ENCODE assay signal across 8 cellular contexts in the genomic region with DNA sequence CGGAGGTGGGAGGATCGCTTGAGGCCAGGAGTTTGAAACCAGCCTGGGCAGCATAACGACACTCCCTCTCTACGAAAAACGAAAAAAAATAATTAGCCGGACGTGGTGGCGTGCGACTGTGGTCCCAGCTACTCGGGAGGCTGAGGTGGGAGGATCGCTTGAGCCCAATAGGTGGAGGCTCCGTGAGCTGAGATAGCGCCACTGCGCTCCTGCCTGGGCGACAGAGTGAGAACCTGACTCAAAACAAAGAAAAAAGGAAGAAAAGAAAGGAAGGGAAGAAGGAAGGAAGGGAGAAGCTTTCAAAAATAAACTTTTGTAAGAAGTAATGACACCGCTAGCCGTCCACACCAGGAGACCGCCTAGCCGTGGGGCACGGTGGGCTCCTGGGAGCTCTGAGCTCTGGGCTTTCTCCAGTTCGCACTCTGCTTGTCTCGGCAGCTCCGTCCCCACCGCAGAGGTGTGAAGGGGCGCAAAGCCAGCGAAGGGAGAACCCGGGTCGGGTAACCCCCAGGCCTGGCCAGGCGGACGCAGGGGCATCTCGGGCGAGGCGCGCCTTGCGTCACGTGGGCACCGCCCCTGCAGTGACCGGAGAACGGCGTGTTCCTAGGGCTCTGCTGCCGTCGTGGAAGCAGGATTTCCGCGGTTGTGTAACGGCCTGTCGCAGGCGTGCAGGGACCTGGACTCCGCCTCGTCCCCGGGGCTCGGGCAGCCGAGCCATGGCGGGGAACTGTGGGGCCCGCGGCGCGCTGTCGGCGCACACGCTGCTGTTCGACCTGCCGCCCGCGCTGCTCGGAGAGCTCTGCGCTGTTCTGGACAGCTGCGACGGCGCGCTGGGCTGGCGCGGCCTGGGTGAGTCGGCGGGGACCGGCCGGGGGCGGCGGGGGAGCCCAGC. TPM values are rescaled to one million over a fixed set of nuclear protein-coding genes. Genes with fewer than 3 reads are reported as not detected.
DNase-seq lines count a peak whose midpoint lies in the region; ATAC-seq, FAIRE-seq and TF ChIP-seq lines count a peak whose summit lies in the region.

IRAK3 (plus strand) TSS at position 631 of the 892 bp plus-strand sequence; CDS start at position 717, 86 bp downstream.

- H3K4me1 ChIP-seq in Panc1 (ENCODE audit: control insufficient read depth, insufficient read depth, low read length) (peaks cover 6% of the 10 kb centered on the region; the same call in 1 of the 2 replicates), astrocyte (ENCODE audit: insufficient read depth, low read length) (peaks cover 3% of the 10 kb centered on the region), sigmoid colon (peaks cover 0 to 12% (median 2%) of the 10 kb centered on the region in 4 donors)

- peak within 1 kb of the TSS; percentile 39 for H3K9ac ChIP-seq in astrocyte (ENCODE audit: low read length)

- POLR2A ChIA-PET in Panc1 (lab: Charles Lee): no interaction called here

- DNase-seq in 8988T: peak; percentile 29
- DNase-seq in Panc1 (ENCODE audit: low read depth, low spot score): no peak
- DNase-seq in astrocyte (ENCODE audit: low read depth): peak; percentile 20
- DNase-seq in hypothalamus (lab: John Stamatoyannopoulos, UW): peak in 27 of 51 donors; percentile 1 to 40 (median 18)
- peak; percentile 95 for DNase-seq in sigmoid colon

- H3K4me3 ChIP-seq in Panc1 (ENCODE audit: low read depth in 2 of 2, low read length in 2 of 2) (peak within 1 kb of the TSS; percentile 47 to 56), astrocyte (ENCODE audit: insufficient read depth, low read depth, low read length) (peak within 1 kb of the TSS; percentile 56), sigmoid colon (peak within 1 kb of the TSS; percentile 18 to 51 (median 46))

- peak within 1 kb of the TSS; percentile 71 for H3K4me3 Mint-ChIP-seq in astrocyte (ENCODE audit: unreplicated experiment)

- H3K9me3 Mint-ChIP-seq in astrocyte (ENCODE audit: unreplicated experiment): peaks cover 9% of the 10 kb centered on the region

- no peaks in the 10 kb centered on the region for H3K36me3 Mint-ChIP-seq in astrocyte (ENCODE audit: low read depth, unreplicated experiment)

- no peak for FAIRE-seq in astrocyte (lab: Jason Lieb, UNC)

- H3K4me1 Mint-ChIP-seq in astrocyte (ENCODE audit: low read depth, unreplicated experiment): no peaks in the 10 kb centered on the region

- no peaks in the 10 kb centered on the region for H4K20me1 ChIP-seq in astrocyte (ENCODE audit: insufficient read depth, low read length)

- H3K27me3 Mint-ChIP-seq in astrocyte (ENCODE audit: low read depth, unreplicated experiment): peaks cover 54% of the 10 kb centered on the region

- H3K27ac ChIP-seq in Panc1 (ENCODE audit: low read length) (peak within 1 kb of the TSS; percentile 62), astrocyte (ENCODE audit: low read depth, low read length) (no peak within 1 kb of the TSS), sigmoid colon (peak within 1 kb of the TSS; percentile 72 to 87 (median 77))

- peak within 1 kb of the TSS; percentile 90 for H3K4me2 ChIP-seq in astrocyte (ENCODE audit: low read length)

- no peak within 1 kb of the TSS for H3K27ac Mint-ChIP-seq in astrocyte (ENCODE audit: unreplicated experiment)

- H3K36me3 ChIP-seq in Panc1 (ENCODE audit: control insufficient read depth, insufficient read depth, low read length): no peaks in the 10 kb centered on the region
- no peaks in the 10 kb centered on the region for H3K36me3 ChIP-seq in astrocyte (ENCODE audit: insufficient read depth, low read length)
- no peaks in the 10 kb centered on the region for H3K36me3 ChIP-seq in sigmoid colon

- CTCF ChIA-PET in Panc1 (lab: Charles Lee): no interaction called here

- BruUV-seq in Panc1 (replicated peaks; lab: Mats Ljungman, UMichigan): no TSS peak

- 19 to 23% methylated on average over 78 of the region's 78 CpGs for WGBS in sigmoid colon, 2 donors

- peaks cover 4% of the 10 kb centered on the region; the same call in 1 of the 2 replicates for H3K27me3 ChIP-seq in Panc1 (ENCODE audit: control insufficient read depth, insufficient read depth, low read length)
- no peaks in the 10 kb centered on the region for H3K27me3 ChIP-seq in astrocyte (ENCODE audit: insufficient read depth, low read length)
- peaks cover 5 to 37% (median 15%) of the 10 kb centered on the region in 3 donors for H3K27me3 ChIP-seq in sigmoid colon

- no peaks in the 10 kb centered on the region for H3K79me2 ChIP-seq in astrocyte (ENCODE audit: insufficient read depth, low read length)

- peak; percentile 16 to 95 (median 77) for TF ChIP-seq EP300 in sigmoid colon (IDR thresholded peaks at IDR 0.05)

- no peaks in the 10 kb centered on the region for H3K9me3 ChIP-seq in Panc1 (ENCODE audit: control insufficient read depth, insufficient read depth, low read depth, low read length)
- no peaks in the 10 kb centered on the region for H3K9me3 ChIP-seq in astrocyte (ENCODE audit: insufficient read depth, low read depth, low read length)
- H3K9me3 ChIP-seq in sigmoid colon: no peaks in the 10 kb centered on the region

- TF ChIP-seq CTCF in Panc1 (IDR thresholded peaks at IDR 0.05): no peak
- TF ChIP-seq CTCF in astrocyte (IDR thresholded peaks at IDR 0.05; ENCODE audit: insufficient read depth, low read depth, low read length): no peak
- TF ChIP-seq CTCF in sigmoid colon (IDR thresholded peaks at IDR 0.05): no peak

- intact Hi-C loops in Panc1 (cut with micrococcal nuclease; ENCODE audit: unreplicated experiment) (no loop called here), sigmoid colon (cut with DNase I) (no loop called here)

- in situ Hi-C loops in Panc1 (cut with HindIII; ENCODE audit: low pct_unique_long_range_greater_than_20kb, low sequenced_read_pairs): no loop called here

- ATAC-seq in GM18498 (IDR thresholded peaks at IDR 0.05; ENCODE audit: unreplicated experiment): peak; percentile 73
- ATAC-seq in HG02884 (IDR thresholded peaks at IDR 0.05; ENCODE audit: unreplicated experiment): peak; percentile 60
- peak; percentile 85 for ATAC-seq in Panc1
- ATAC-seq in GM19035 (IDR thresholded peaks at IDR 0.05; ENCODE audit: unreplicated experiment): no peak

- H2AFZ ChIP-seq in astrocyte (ENCODE audit: low read depth, low read length): peak within 1 kb of the TSS; percentile 99

- TF ChIP-seq POLR2A in sigmoid colon (IDR thresholded peaks at IDR 0.05): peak; percentile 20 to 51

RNA-seq across cellular contexts. Expression of gene IRAK3, which starts in this region (rescaled TPM):
- 2.4 TPM for total RNA-seq in Panc1 (2021; ENCODE audit: unreplicated experiment)
- polyA plus RNA-seq in Panc1 (2012; ENCODE audit: insufficient read length): 1.1 TPM
- 0.05 and 0.10 TPM in 2 replicates for total RNA-seq in astrocyte
- 10 to 100 TPM in 3 of 4 donors, 1 to 10 TPM in 1; 9.4 to 17.1 (median 15.5) TPM for total RNA-seq in sigmoid colon
- polyA plus RNA-seq in sigmoid colon: 1 to 10 TPM; 1.4 to 4.4 (median 1.8) TPM

Comparison
In these comparisons a context has a peak if more than half of its experiments do, and no peak if none do; other contexts are left out.
1. Peak in DNase-seq, H3K4me3 ChIP-seq, H3K9ac ChIP-seq and H3K4me2 ChIP-seq in astrocyte; RNA of the gene not detected or under 1 TPM.